Comparison of ENCODE assay signal across 8 cellular contexts in the genomic region with DNA sequence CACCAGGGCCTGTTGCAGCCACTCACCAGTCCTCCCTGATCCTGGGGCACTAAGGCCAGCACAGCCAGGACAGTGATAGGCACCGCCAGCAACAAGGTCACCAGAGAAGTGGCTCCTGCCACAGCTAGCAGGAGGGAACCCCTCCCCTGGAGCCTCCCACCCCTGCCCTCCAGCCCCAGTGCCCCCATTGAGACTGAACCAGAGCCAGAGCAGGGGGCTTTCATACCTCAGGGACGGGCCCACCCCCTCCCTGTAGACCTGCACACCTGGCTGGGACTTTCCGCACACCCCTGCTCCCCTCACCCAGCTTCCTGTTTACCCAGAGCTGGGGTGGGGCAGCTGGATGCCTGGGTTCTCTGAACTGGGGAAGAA. TPM values are rescaled to one million over a fixed set of nuclear protein-coding genes. Genes with fewer than 3 reads are reported as not detected.
A peak's percentile ranks its signal among the peaks of the same experiment; 100 is the strongest.
DNase-seq lines count a peak whose midpoint lies in the region; ATAC-seq, FAIRE-seq and TF ChIP-seq lines count a peak whose summit lies in the region.

A gene with protein sequence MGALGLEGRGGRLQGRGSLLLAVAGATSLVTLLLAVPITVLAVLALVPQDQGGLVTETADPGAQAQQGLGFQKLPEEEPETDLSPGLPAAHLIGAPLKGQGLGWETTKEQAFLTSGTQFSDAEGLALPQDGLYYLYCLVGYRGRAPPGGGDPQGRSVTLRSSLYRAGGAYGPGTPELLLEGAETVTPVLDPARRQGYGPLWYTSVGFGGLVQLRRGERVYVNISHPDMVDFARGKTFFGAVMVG (minus strand): TSS at position 195 of the 372 bp plus-strand sequence. CDS start 7 bp downstream, at position 188.

- ATAC-seq in GM18858 (IDR thresholded peaks at IDR 0.05; ENCODE audit: unreplicated experiment) (no peak), HG03280 (IDR thresholded peaks at IDR 0.05; ENCODE audit: unreplicated experiment) (no peak)

- intact Hi-C loops in dorsolateral prefrontal cortex (cut with DNase I), result loop anchor here in 1 of 2 donors (5.0 kb wide), 1 partner anchor 35 kb away; a partner anchor contains a TSS

- DNase-seq in dorsolateral prefrontal cortex (no peak), GM19239 (ENCODE audit: insufficient read length, low spot score) (no peak), NCI-H1105 (lab: John Stamatoyannopoulos, UW) (no peak)

- H3K4me3 Mint-ChIP-seq in nephron, result peak within 1 kb of the TSS; percentile 94 to 96 (median 95)

- peaks cover 25% of the 10 kb centered on the region for H3K4me1 Mint-ChIP-seq in nephron

- H3K27me3 Mint-ChIP-seq in nephron (ENCODE audit: low read depth), result peaks cover 6% of the 10 kb centered on the region

- peaks cover 0 to 4% (median 0%) of the 10 kb centered on the region in 45 donors for H3K27me3 ChIP-seq in dorsolateral prefrontal cortex

- H3K27ac Mint-ChIP-seq in nephron, result peak within 1 kb of the TSS; percentile 81 to 89 (median 89)

- FAIRE-seq in GM19239 (lab: Jason Lieb, UNC), result no peak

- peak within 1 kb of the TSS; percentile 62; the same call in 1 of the 2 replicates for H3K27ac ChIP-seq in VCaP
- H3K27ac ChIP-seq in dorsolateral prefrontal cortex, result peak within 1 kb of the TSS in 57 of 59 donors; percentile 5 to 93 (median 76)

- 0 out of 3 replicates have a peak, but pooled peaks have one; percentile 3 for TF ChIP-seq CTCF in GM12872 (IDR thresholded peaks at IDR 0.05; ENCODE audit: insufficient read depth, low read depth, low read length)
- no peak for TF ChIP-seq CTCF in VCaP (conservative IDR thresholded peaks at IDR 0.05)
- no peak for TF ChIP-seq CTCF in dorsolateral prefrontal cortex (IDR thresholded peaks at IDR 0.05 in 54 of 56, conservative IDR thresholded peaks at IDR 0.05 in 2 of 56; ENCODE audit: low read depth in 1 of 56, partially characterized antibody in 56 of 56)
- no peak for TF ChIP-seq CTCF in nephron (IDR thresholded peaks at IDR 0.05; ENCODE audit: unreplicated experiment in 3 of 3)

- H3K9me3 Mint-ChIP-seq in nephron, result no peaks in the 10 kb centered on the region

- peak within 1 kb of the TSS; percentile 44 to 99 (median 82) for H3K4me3 ChIP-seq in dorsolateral prefrontal cortex

- no peaks in the 10 kb centered on the region for H3K36me3 Mint-ChIP-seq in nephron (ENCODE audit: low read depth)

RNA-seq across cellular contexts. Expression of the gene that starts here (rescaled TPM):
- total RNA-seq in dorsolateral prefrontal cortex, result 1 to 10 TPM in 33 of 120 experiments, under 1 TPM in 37, not detected in 50; 0.36 to 2.6 (median 0.98) TPM
